Comparison of ENCODE assay signal across 28 cellular contexts in the genomic region with DNA sequence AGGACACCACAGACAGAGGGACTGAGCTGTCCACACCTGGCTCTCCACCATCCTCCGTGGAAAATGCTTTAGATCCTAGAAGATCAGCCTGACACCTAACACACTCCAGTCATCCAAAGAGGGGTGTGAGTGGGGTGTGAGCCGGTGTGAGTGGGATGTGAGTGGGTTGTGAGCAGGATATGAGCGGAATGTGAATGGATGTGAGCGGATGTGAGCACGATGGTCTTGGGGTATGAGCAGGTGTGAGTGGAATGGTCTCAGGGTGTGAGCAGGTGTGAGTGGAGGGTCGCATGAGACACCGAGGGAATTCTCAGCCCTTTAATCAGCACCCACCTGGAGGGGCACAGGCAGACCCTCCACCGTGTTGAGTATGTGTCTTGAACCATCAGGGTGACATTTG. TPM values are rescaled to one million over a fixed set of nuclear protein-coding genes. Genes with fewer than 3 reads are reported as not detected.
"Had no signal": no experiment of that assay in that cellular context is flagged by ENCODE, and none has a peak within 500 bp of the region (broad histone marks: within the 10 kb centered on the region; RNA-seq: fewer than 3 reads in every experiment).

No MANE protein-coding gene starts in this region.

- H3K27ac ChIP-seq: left ventricle myocardium inferior, pancreas, prostate gland, sigmoid colon, spleen, suprapubic skin, thoracic aorta, tibial artery, upper lobe of right lung had no signal

- ATAC-seq: left colon; mucosa of descending colon; naive thymus-derived CD4-positive, alpha-beta T cell; pancreas; stimulated activated effector memory CD8-positive, alpha-beta T cell treated with anti-CD3 and anti-CD28 coated beads, Interleukin-12 subunit alpha, Interleukin-12 subunit beta, amount 100 ng/mL, for 72 hours; upper lobe of right lung had no signal

- H3K4me3 ChIP-seq: left ventricle myocardium inferior, lung, mucosa of descending colon, pancreas, prostate gland, sigmoid colon, spleen, suprapubic skin, thoracic aorta, tibial artery, upper lobe of right lung had no signal

- H3K36me3 ChIP-seq: pancreas, prostate gland, spleen, suprapubic skin, thoracic aorta, upper lobe of right lung had no signal

- H3K27me3 ChIP-seq: pancreas, sigmoid colon, spleen, suprapubic skin, tibial artery, upper lobe of right lung had no signal

- H3K4me1 ChIP-seq: left ventricle myocardium inferior, pancreas, prostate gland, sigmoid colon, spleen, suprapubic skin, tibial artery, upper lobe of right lung had no signal

- H3K9me3 ChIP-seq: left ventricle myocardium inferior, mucosa of descending colon, pancreas, prostate gland, sigmoid colon, spleen, suprapubic skin, thoracic aorta, tibial artery, upper lobe of right lung had no signal

- DNase-seq: hypothalamus; immature natural killer cell; kidney; left colon; left ventricle myocardium inferior; mesendoderm; mucosa of descending colon; naive thymus-derived CD4-positive, alpha-beta T cell; nucleus accumbens; pancreas; retina; right cardiac atrium; sigmoid colon; small intestine; stimulated activated CD4-positive, alpha-beta T cell treated with anti-CD3 and anti-CD28 coated beads, Interleukin-4, amount 100 ng/mL, for 24 hours; stimulated activated naive CD4-positive, alpha-beta T cell; tibial artery; trophoblast cell; upper lobe of right lung had no signal

- FAIRE-seq: islet of Langerhans, kidney, pancreas, small intestine, urothelium cell line had no signal

RNA-seq across cellular contexts. Expression of a gene that starts 0.9 kb away (rescaled TPM):
- total RNA-seq: left colon, subcutaneous adipose tissue had no signal
